Comparison of ENCODE assay signal across 8 cellular contexts in the genomic region with DNA sequence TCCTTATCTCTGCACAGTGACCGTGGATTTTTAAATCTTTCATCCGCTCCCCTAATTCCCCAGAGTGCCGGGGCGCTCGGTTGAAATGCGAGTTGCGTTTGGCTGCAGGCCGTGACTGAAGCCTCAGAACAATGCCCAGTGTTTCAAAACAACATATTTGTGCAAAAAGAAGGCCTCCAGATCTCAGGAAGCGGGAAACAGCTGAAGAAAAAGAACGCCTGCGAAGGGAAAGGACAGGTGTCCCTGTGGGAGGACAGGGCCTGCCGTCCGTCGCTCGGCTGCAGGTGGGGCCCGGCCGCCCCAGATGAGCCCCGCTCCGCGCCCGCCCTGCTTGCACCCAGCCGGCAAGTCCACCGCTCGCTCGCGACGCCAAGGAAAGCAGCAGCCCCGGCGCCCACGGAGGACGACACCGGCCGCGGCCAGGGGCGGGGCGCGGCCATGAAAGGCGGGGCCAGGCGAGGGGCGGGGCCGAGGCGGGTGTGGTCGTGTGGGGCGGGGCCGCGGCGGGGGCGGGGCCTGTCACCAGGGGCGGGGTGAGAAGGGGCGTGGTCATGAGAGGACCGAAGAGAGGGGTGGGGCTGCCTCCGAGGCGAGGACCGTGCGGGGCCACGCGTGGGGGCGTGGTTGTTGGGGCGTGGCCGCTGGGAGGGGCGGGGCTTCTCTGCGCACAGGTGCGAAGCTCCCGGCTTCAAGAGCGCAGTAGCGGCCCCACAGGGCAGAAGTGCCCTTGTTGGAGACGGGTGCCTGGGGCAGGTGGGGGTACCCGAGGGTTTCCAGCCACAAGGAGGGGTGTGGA. TPM values are rescaled to one million over a fixed set of nuclear protein-coding genes. Genes with fewer than 3 reads are reported as not detected.
DNase-seq lines count a peak whose midpoint lies in the region; TF ChIP-seq lines count a peak whose summit lies in the region.

No MANE protein-coding gene starts in this region.

- no peaks in the 10 kb centered on the region for H3K9me3 ChIP-seq in fibroblast of lung (ENCODE audit: control insufficient read depth, insufficient read depth, low read depth, low read length)
- H3K9me3 ChIP-seq in neural cell (ENCODE audit: low read length), result no peaks in the 10 kb centered on the region
- no peaks in the 10 kb centered on the region for H3K9me3 ChIP-seq in WERI-Rb-1 (ENCODE audit: severe bottlenecking)

- no peaks in the 10 kb centered on the region for H3F3A ChIP-seq in neural cell (ENCODE audit: insufficient read depth, low read length, poor library complexity, severe bottlenecking)

- peaks cover 13% of the 10 kb centered on the region for H3K4me1 ChIP-seq in fibroblast of lung (ENCODE audit: control insufficient read depth, extremely low read depth, insufficient read depth, low read length)

- H3K9ac ChIP-seq in fibroblast of lung (ENCODE audit: insufficient read depth, low read length) (no peak overlapping the region), neural cell (ENCODE audit: low read length) (no peak overlapping the region)

- H3K4me3 ChIP-seq in fibroblast of lung (replicated peaks in 1 of 4; ENCODE audit: control extremely low read depth in 1 of 4, insufficient read depth in 1 of 4, low read depth in 3 of 4, low read length in 4 of 4) (peak overlapping the region; percentile 12 to 48 (median 24)), neural cell (ENCODE audit: low read length) (peak overlapping the region; percentile 39), WERI-Rb-1 (ENCODE audit: low read depth, low read length) (no peak overlapping the region)

- no peaks in the 10 kb centered on the region for H3K27me3 ChIP-seq in fibroblast of lung (ENCODE audit: control insufficient read depth, insufficient read depth, low read length)
- peaks cover 28% of the 10 kb centered on the region for H3K27me3 ChIP-seq in neural cell (ENCODE audit: insufficient read depth, low read depth, low read length)
- no peaks in the 10 kb centered on the region for H3K27me3 ChIP-seq in WERI-Rb-1 (ENCODE audit: insufficient read depth, low read depth, severe bottlenecking)

- no peak for TF ChIP-seq EP300 in neural cell (conservative IDR thresholded peaks at IDR 0.05; ENCODE audit: poor library complexity, severe bottlenecking)

- H3K79me2 ChIP-seq in fibroblast of lung (ENCODE audit: control insufficient read depth, insufficient read depth, low read length) (no peaks in the 10 kb centered on the region), neural cell (replicated peaks; ENCODE audit: insufficient read depth, low read length) (no peaks in the 10 kb centered on the region)

- H3K27me3 Mint-ChIP-seq in activated T-helper 1 cell treated with anti-CD3 and anti-CD28 coated beads, Interleukin-12 subunit alpha, Interleukin-12 subunit beta, Interleukin-2, Interleukin-4 antibody, amounts not matched to agents 30 ng/mL and 10 ng/mL and 1 ng/mL, durations not matched to agents 14 hours and 24 hours and 36 hours (ENCODE audit: insufficient read depth), result peaks cover 9% of the 10 kb centered on the region
- peaks cover 19% of the 10 kb centered on the region for H3K27me3 Mint-ChIP-seq in stimulated activated naive CD8-positive, alpha-beta T cell treated with anti-CD3 and anti-CD28 coated beads, Interleukin-15, Interleukin-2, amounts not matched to agents 100 ng/mL and 50 ng/mL, for 24 hours

- H3K27ac Mint-ChIP-seq in activated T-helper 1 cell treated with anti-CD3 and anti-CD28 coated beads, Interleukin-12 subunit alpha, Interleukin-12 subunit beta, Interleukin-2, Interleukin-4 antibody, amounts not matched to agents 30 ng/mL and 10 ng/mL and 1 ng/mL, durations not matched to agents 14 hours and 24 hours and 36 hours, result no peak overlapping the region
- H3K27ac Mint-ChIP-seq in stimulated activated naive CD8-positive, alpha-beta T cell treated with anti-CD3 and anti-CD28 coated beads, Interleukin-15, Interleukin-2, amounts not matched to agents 100 ng/mL and 50 ng/mL, for 24 hours, result no peak overlapping the region

- H3K9me3 Mint-ChIP-seq in activated T-helper 1 cell treated with anti-CD3 and anti-CD28 coated beads, Interleukin-12 subunit alpha, Interleukin-12 subunit beta, Interleukin-2, Interleukin-4 antibody, amounts not matched to agents 30 ng/mL and 10 ng/mL and 1 ng/mL, durations not matched to agents 14 hours and 24 hours and 36 hours, result no peaks in the 10 kb centered on the region
- no peaks in the 10 kb centered on the region for H3K9me3 Mint-ChIP-seq in stimulated activated naive CD8-positive, alpha-beta T cell treated with anti-CD3 and anti-CD28 coated beads, Interleukin-15, Interleukin-2, amounts not matched to agents 100 ng/mL and 50 ng/mL, for 24 hours

- no peaks in the 10 kb centered on the region for H3K36me3 Mint-ChIP-seq in activated T-helper 1 cell treated with anti-CD3 and anti-CD28 coated beads, Interleukin-12 subunit alpha, Interleukin-12 subunit beta, Interleukin-2, Interleukin-4 antibody, amounts not matched to agents 30 ng/mL and 10 ng/mL and 1 ng/mL, durations not matched to agents 14 hours and 24 hours and 36 hours (ENCODE audit: low read depth)
- no peaks in the 10 kb centered on the region for H3K36me3 Mint-ChIP-seq in stimulated activated naive CD8-positive, alpha-beta T cell treated with anti-CD3 and anti-CD28 coated beads, Interleukin-15, Interleukin-2, amounts not matched to agents 100 ng/mL and 50 ng/mL, for 24 hours (ENCODE audit: low read depth)

- peak overlapping the region; percentile 70 for H3K4me3 Mint-ChIP-seq in activated T-helper 1 cell treated with anti-CD3 and anti-CD28 coated beads, Interleukin-12 subunit alpha, Interleukin-12 subunit beta, Interleukin-2, Interleukin-4 antibody, amounts not matched to agents 30 ng/mL and 10 ng/mL and 1 ng/mL, durations not matched to agents 14 hours and 24 hours and 36 hours
- peak overlapping the region; percentile 62 for H3K4me3 Mint-ChIP-seq in stimulated activated naive CD8-positive, alpha-beta T cell treated with anti-CD3 and anti-CD28 coated beads, Interleukin-15, Interleukin-2, amounts not matched to agents 100 ng/mL and 50 ng/mL, for 24 hours

- H2AFZ ChIP-seq in fibroblast of lung (ENCODE audit: low read length) (no peak overlapping the region), neural cell (ENCODE audit: low read depth, low read length) (no peak overlapping the region)

- intact Hi-C loops in activated T-helper 1 cell treated with anti-CD3 and anti-CD28 coated beads, Interleukin-12 subunit alpha, Interleukin-12 subunit beta, Interleukin-2, Interleukin-4 antibody, amounts not matched to agents 30 ng/mL and 10 ng/mL and 1 ng/mL, durations not matched to agents 14 hours and 24 hours and 36 hours (cut with micrococcal nuclease), result loop anchor here (1.0 kb wide), 6 partner anchors 33 to 340 kb away; a partner anchor contains a TSS

- H3K4me1 Mint-ChIP-seq in activated T-helper 1 cell treated with anti-CD3 and anti-CD28 coated beads, Interleukin-12 subunit alpha, Interleukin-12 subunit beta, Interleukin-2, Interleukin-4 antibody, amounts not matched to agents 30 ng/mL and 10 ng/mL and 1 ng/mL, durations not matched to agents 14 hours and 24 hours and 36 hours (ENCODE audit: low read depth), result no peaks in the 10 kb centered on the region
- H3K4me1 Mint-ChIP-seq in stimulated activated naive CD8-positive, alpha-beta T cell treated with anti-CD3 and anti-CD28 coated beads, Interleukin-15, Interleukin-2, amounts not matched to agents 100 ng/mL and 50 ng/mL, for 24 hours (ENCODE audit: low read depth), result peaks cover 4% of the 10 kb centered on the region

- TF ChIP-seq RAD21 in neural cell (conservative IDR thresholded peaks at IDR 0.05), result no peak

- peak overlapping the region; percentile 54 for H3K4me2 ChIP-seq in fibroblast of lung (ENCODE audit: extremely low read depth, insufficient read depth, low read length)
- no peak overlapping the region for H3K4me2 ChIP-seq in neural cell (ENCODE audit: low read length)

- no peaks in the 10 kb centered on the region for H3K9me2 ChIP-seq in neural cell (ENCODE audit: insufficient read depth, low read length)

- TF ChIP-seq CTCF in fibroblast of lung (conservative IDR thresholded peaks at IDR 0.05 in 1 of 2, IDR thresholded peaks at IDR 0.05 in 1 of 2; ENCODE audit: low read depth in 1 of 2, low read length in 2 of 2) (no peak), neural cell (IDR thresholded peaks at IDR 0.05; ENCODE audit: poor library complexity, severe bottlenecking) (no peak), WERI-Rb-1 (IDR thresholded peaks at IDR 0.05; ENCODE audit: low read depth, low read length) (no peak)

- no peak overlapping the region for H3K27ac ChIP-seq in fibroblast of lung (ENCODE audit: insufficient read depth, low read length)
- H3K27ac ChIP-seq in neural cell (ENCODE audit: low read length), result no peak overlapping the region
- H3K27ac ChIP-seq in WERI-Rb-1, result no peak overlapping the region

- H3K36me3 ChIP-seq in fibroblast of lung (ENCODE audit: control insufficient read depth, insufficient read depth, low read length), result no peaks in the 10 kb centered on the region
- no peaks in the 10 kb centered on the region for H3K36me3 ChIP-seq in neural cell (ENCODE audit: insufficient read depth, low read length)
- no peaks in the 10 kb centered on the region for H3K36me3 ChIP-seq in WERI-Rb-1

- H4K20me1 ChIP-seq in fibroblast of lung (ENCODE audit: control insufficient read depth, extremely low read depth, insufficient read depth, low read length), result no peaks in the 10 kb centered on the region
- H4K20me1 ChIP-seq in neural cell (ENCODE audit: insufficient read depth), result no peaks in the 10 kb centered on the region

- DNase-seq in EL (peak; percentile 66), NCI-H748 (lab: John Stamatoyannopoulos, UW; ENCODE audit: unreplicated experiment) (peak; percentile 75), fibroblast of lung (ENCODE audit: low read depth in 2 of 2) (peak; percentile 38 to 49), WERI-Rb-1 (no peak), cortex of kidney (lab: John Stamatoyannopoulos, UW) (no peak)
- peak; percentile 59 for DNase-seq in activated T-helper 1 cell treated with anti-CD3 and anti-CD28 coated beads, Interleukin-12 subunit alpha, Interleukin-12 subunit beta, Interleukin-2, Interleukin-4 antibody, amounts not matched to agents 30 ng/mL and 10 ng/mL and 1 ng/mL, durations not matched to agents 14 hours and 24 hours and 36 hours (ENCODE audit: low spot score)

RNA-seq across cellular contexts. Expression of a gene that starts 17.6 kb away (rescaled TPM):
- total RNA-seq in activated T-helper 1 cell treated with anti-CD3 and anti-CD28 coated beads, Interleukin-12 subunit alpha, Interleukin-12 subunit beta, Interleukin-2, Interleukin-4 antibody, amounts not matched to agents 30 ng/mL and 10 ng/mL and 1 ng/mL, durations not matched to agents 14 hours and 24 hours and 36 hours, result 0.07 TPM in 1 of 2 replicates, not detected in the other
- total RNA-seq in fibroblast of lung, result 38.5 and 42.4 TPM in 2 replicates
- 14.8 and 21.2 TPM in 2 replicates for polyA plus RNA-seq in fibroblast of lung
- 27.7 and 32.1 TPM in 2 replicates for polyA plus RNA-seq in fibroblast of lung (2012)
- 21.0 and 40.2 TPM in 2 replicates for polyA minus RNA-seq in fibroblast of lung (ENCODE audit: low replicate concordance)
- 2.3 and 3.9 TPM in 2 replicates for polyA plus RNA-seq in neural cell
- 1.2 and 1.3 TPM in 2 replicates for polyA minus RNA-seq in neural cell

RNA-seq across cellular contexts. Expression of a gene that starts 32.6 kb away (rescaled TPM):
- 125 and 133 TPM in 2 replicates for total RNA-seq in activated T-helper 1 cell treated with anti-CD3 and anti-CD28 coated beads, Interleukin-12 subunit alpha, Interleukin-12 subunit beta, Interleukin-2, Interleukin-4 antibody, amounts not matched to agents 30 ng/mL and 10 ng/mL and 1 ng/mL, durations not matched to agents 14 hours and 24 hours and 36 hours
- 131 and 197 TPM in 2 replicates for total RNA-seq in fibroblast of lung
- polyA plus RNA-seq in fibroblast of lung, result 168 and 171 TPM in 2 replicates
- polyA plus RNA-seq in fibroblast of lung (2012), result 106 and 107 TPM in 2 replicates
- polyA minus RNA-seq in fibroblast of lung (ENCODE audit: low replicate concordance), result 1,001 and 1,081 TPM in 2 replicates
- 580 and 628 TPM in 2 replicates for polyA plus RNA-seq in neural cell
- 230 and 246 TPM in 2 replicates for polyA minus RNA-seq in neural cell

Comparison
In these comparisons a context has a peak if more than half of its experiments do, and no peak if none do; other contexts are left out.
1. DNase-seq: peak in EL (single experiment), NCI-H748 (single experiment), activated T-helper 1 cell treated with anti-CD3 and anti-CD28 coated beads, Interleukin-12 subunit alpha, Interleukin-12 subunit beta, Interleukin-2, Interleukin-4 antibody, amounts not matched to agents 30 ng/mL and 10 ng/mL and 1 ng/mL, durations not matched to agents 14 hours and 24 hours and 36 hours (single experiment) and fibroblast of lung (2 of 2); none in WERI-Rb-1 (single experiment) and cortex of kidney (single experiment).
2. RNA of a gene that starts 17.6 kb away (total RNA-seq): 38.5 to 42.4 TPM in fibroblast of lung; 0.07 TPM in activated T-helper 1 cell treated with anti-CD3 and anti-CD28 coated beads, Interleukin-12 subunit alpha, Interleukin-12 subunit beta, Interleukin-2, Interleukin-4 antibody, amounts not matched to agents 30 ng/mL and 10 ng/mL and 1 ng/mL, durations not matched to agents 14 hours and 24 hours and 36 hours; every median in the first group is over 10 times any median in the second.